ENCODE assay signal across 10 cellular contexts in genomic region chr1:143735764-143736461, GRCh38.
DNase-seq lines count a peak whose midpoint lies in the region; ATAC-seq, FAIRE-seq and TF ChIP-seq lines count a peak whose summit lies in the region.
"Had no signal": no experiment of that assay in that cellular context is flagged by ENCODE, and none has a peak within 500 bp of the region (broad histone marks: within the 10 kb centered on the region; RNA-seq: fewer than 3 reads in every experiment).

No MANE protein-coding gene starts in this region.

- peak overlapping the region; percentile 40 for H3K4me3 ChIP-seq in skeletal muscle cell (ENCODE audit: low read depth, low read length)

- DNase-seq in SIG-M5 treated with dmso at 0.1 percent for 504 hours (lab: John Stamatoyannopoulos, UW; ENCODE audit: unreplicated experiment) = peak; percentile 28
- no peak for DNase-seq in SIG-M5 (lab: John Stamatoyannopoulos, UW)
- DNase-seq in RPMI8226 = peak; percentile 39
- peak; percentile 13 for DNase-seq in glomerular visceral epithelial cell (ENCODE audit: extremely low spot score)
- no peak for DNase-seq in skeletal muscle cell (ENCODE audit: low read depth)
- no peak for DNase-seq in GM13977 (ENCODE audit: low spot score)
- DNase-seq in GM19239 (ENCODE audit: insufficient read length, low spot score) = no peak
- DNase-seq: 8988T had no signal

- ATAC-seq in HG02571 (IDR thresholded peaks at IDR 0.05; ENCODE audit: unreplicated experiment) = no peak
- ATAC-seq: right cardiac atrium had no signal

- in situ Hi-C loops in GM13977 (cut with MboI; ENCODE audit: low pct_unique_long_range_greater_than_20kb, low sequenced_read_pairs, unreplicated experiment) = no loop called here

- no peak for FAIRE-seq in GM19239 (lab: Jason Lieb, UNC)

- no peak for TF ChIP-seq CTCF in GM13977 (IDR thresholded peaks at IDR 0.05; ENCODE audit: extremely low read depth, insufficient read depth, missing control alignments)

Comparison
In these comparisons a context has a peak if more than half of its experiments do, and no peak if none do; other contexts are left out.
1. DNase-seq: peak in SIG-M5 treated with dmso at 0.1 percent for 504 hours (single experiment), RPMI8226 (single experiment) and glomerular visceral epithelial cell (single experiment); none in SIG-M5 (single experiment), skeletal muscle cell (single experiment), GM13977 (single experiment) and GM19239 (single experiment).